Comparison of ENCODE assay signal across 11 cellular contexts in the genomic region with DNA sequence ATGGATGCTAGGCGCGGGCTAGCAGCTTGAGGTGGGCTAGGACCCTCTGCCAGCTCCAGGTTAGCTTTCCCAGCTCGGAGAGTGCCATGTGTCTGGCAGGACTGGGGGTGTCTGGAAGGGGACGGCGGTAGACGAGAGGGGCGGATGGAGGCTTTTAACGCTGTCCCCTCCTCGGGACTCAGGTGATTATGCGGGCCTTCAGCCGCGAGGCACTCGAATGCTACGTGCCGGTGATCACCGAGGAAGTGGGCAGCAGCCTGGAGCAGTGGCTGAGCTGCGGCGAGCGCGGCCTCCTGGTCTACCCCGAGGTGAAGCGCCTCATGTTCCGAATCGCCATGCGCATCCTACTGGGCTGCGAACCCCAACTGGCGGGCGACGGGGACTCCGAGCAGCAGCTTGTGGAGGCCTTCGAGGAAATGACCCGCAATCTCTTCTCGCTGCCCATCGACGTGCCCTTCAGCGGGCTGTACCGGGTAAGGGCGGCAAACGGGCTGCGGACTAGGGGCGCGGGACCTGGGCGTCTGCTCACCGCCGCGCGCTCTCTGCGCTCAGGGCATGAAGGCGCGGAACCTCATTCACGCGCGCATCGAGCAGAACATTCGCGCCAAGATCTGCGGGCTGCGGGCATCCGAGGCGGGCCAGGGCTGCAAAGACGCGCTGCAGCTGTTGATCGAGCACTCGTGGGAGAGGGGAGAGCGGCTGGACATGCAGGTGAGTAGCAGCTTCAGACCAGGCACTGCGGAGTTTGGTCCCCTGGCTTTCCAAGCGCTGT. TPM values are rescaled to one million over a fixed set of nuclear protein-coding genes. Genes with fewer than 3 reads are reported as not detected.
DNase-seq lines count a peak whose midpoint lies in the region; ATAC-seq lines count a peak whose summit lies in the region.
"Had no signal": no experiment of that assay in that cellular context is flagged by ENCODE, and none has a peak within 500 bp of the region (broad histone marks: within the 10 kb centered on the region; RNA-seq: fewer than 3 reads in every experiment).

No MANE protein-coding gene starts in this region.

- no peak overlapping the region for H3K27ac Mint-ChIP-seq in activated naive CD4-positive, alpha-beta T cell treated with anti-CD3 and anti-CD28 coated beads, Interleukin-2, amount 50 U/mL, for 24 hours
- peak overlapping the region; percentile 43 for H3K27ac Mint-ChIP-seq in activated CD8-positive, alpha-beta memory T cell treated with anti-CD3 and anti-CD28 coated beads, Interleukin-2, amount 10 ng/mL, durations not matched to agents 7 days and 5 days
- H3K27ac Mint-ChIP-seq in stimulated activated naive B cell treated with anti-CD40 and anti-IgM and Interleukin-4, amounts not matched to agents 10 μg/mL and 1 μg/mL and 100 μg/mL, for 72 hours, result peak overlapping the region; percentile 95
- H3K27ac Mint-ChIP-seq: dendritic cell treated with granulocyte-macrophage colony-stimulating factor and Interleukin-4, amounts not matched to agents 40 ng/mL and 50 ng/mL, for 4 days had no signal

- H3K4me3 Mint-ChIP-seq in activated naive CD4-positive, alpha-beta T cell treated with anti-CD3 and anti-CD28 coated beads, Interleukin-2, amount 50 U/mL, for 24 hours, result peak overlapping the region; percentile 55
- peak overlapping the region; percentile 59 for H3K4me3 Mint-ChIP-seq in activated CD8-positive, alpha-beta memory T cell treated with anti-CD3 and anti-CD28 coated beads, Interleukin-2, amount 10 ng/mL, durations not matched to agents 7 days and 5 days
- H3K4me3 Mint-ChIP-seq in stimulated activated naive B cell treated with anti-CD40 and anti-IgM and Interleukin-4, amounts not matched to agents 10 μg/mL and 1 μg/mL and 100 μg/mL, for 72 hours, result peak overlapping the region; percentile 84 to 88

- ATAC-seq in activated CD8-positive, alpha-beta memory T cell treated with anti-CD3 and anti-CD28 coated beads, Interleukin-2, amount 10 ng/mL, durations not matched to agents 7 days and 5 days, result peak; percentile 18
- ATAC-seq in stimulated activated naive B cell treated with anti-CD40 and anti-IgM and Interleukin-4, amounts not matched to agents 10 μg/mL and 1 μg/mL and 100 μg/mL, for 72 hours (replicated peaks), result peak in 1 of 2 donors; percentile 17
- ATAC-seq in HG03045 (IDR thresholded peaks at IDR 0.05; ENCODE audit: unreplicated experiment) (no peak), left lobe of liver (no peak)

- no peaks in the 10 kb centered on the region for H3K36me3 Mint-ChIP-seq in activated naive CD4-positive, alpha-beta T cell treated with anti-CD3 and anti-CD28 coated beads, Interleukin-2, amount 50 U/mL, for 24 hours
- no peaks in the 10 kb centered on the region for H3K36me3 Mint-ChIP-seq in activated CD8-positive, alpha-beta memory T cell treated with anti-CD3 and anti-CD28 coated beads, Interleukin-2, amount 10 ng/mL, durations not matched to agents 7 days and 5 days
- peaks cover 0 to 4% of the 10 kb centered on the region in 2 donors for H3K36me3 Mint-ChIP-seq in stimulated activated naive B cell treated with anti-CD40 and anti-IgM and Interleukin-4, amounts not matched to agents 10 μg/mL and 1 μg/mL and 100 μg/mL, for 72 hours

- CTCF ChIA-PET in activated CD8-positive, alpha-beta memory T cell treated with anti-CD3 and anti-CD28 coated beads, Interleukin-2, amount 10 ng/mL, durations not matched to agents 7 days and 5 days (lab: Charles Lee), result interaction anchor here (1.2 to 4.1 kb wide), 3 partner anchors 11 to 41 kb away, joined by 4 to 22 read pairs (median 5); no protein-coding TSS in a partner anchor

- DNase-seq in activated naive CD4-positive, alpha-beta T cell treated with anti-CD3 and anti-CD28 coated beads, Interleukin-2, amount 50 U/mL, for 16 hours, result no peak
- no peak for DNase-seq in activated CD8-positive, alpha-beta memory T cell treated with anti-CD3 and anti-CD28 coated beads, Interleukin-2, amount 10 ng/mL, durations not matched to agents 7 days and 5 days
- DNase-seq in kidney tubule cell (ENCODE audit: low spot score), result peak; percentile 14
- DNase-seq in stimulated activated naive B cell treated with anti-CD40 and anti-IgM and Interleukin-4, amounts not matched to agents 10 μg/mL and 1 μg/mL and 100 μg/mL, for 72 hours, result no peak
- no peak for DNase-seq in NCI-H1105 (lab: John Stamatoyannopoulos, UW)
- no peak for DNase-seq in left lobe of liver (ENCODE audit: low spot score)
- DNase-seq: NCI-H510A treated with DMSO at 0.1 percent for 48 hours had no signal

- H3K27me3 Mint-ChIP-seq in activated naive CD4-positive, alpha-beta T cell treated with anti-CD3 and anti-CD28 coated beads, Interleukin-2, amount 50 U/mL, for 24 hours, result peaks cover 40% of the 10 kb centered on the region
- peaks cover 87% of the 10 kb centered on the region for H3K27me3 Mint-ChIP-seq in activated CD8-positive, alpha-beta memory T cell treated with anti-CD3 and anti-CD28 coated beads, Interleukin-2, amount 10 ng/mL, durations not matched to agents 7 days and 5 days
- H3K27me3 Mint-ChIP-seq in stimulated activated naive B cell treated with anti-CD40 and anti-IgM and Interleukin-4, amounts not matched to agents 10 μg/mL and 1 μg/mL and 100 μg/mL, for 72 hours, result peaks cover 55 to 69% of the 10 kb centered on the region in 2 donors

- H3K9me3 Mint-ChIP-seq in activated naive CD4-positive, alpha-beta T cell treated with anti-CD3 and anti-CD28 coated beads, Interleukin-2, amount 50 U/mL, for 24 hours, result no peaks in the 10 kb centered on the region
- no peaks in the 10 kb centered on the region for H3K9me3 Mint-ChIP-seq in activated CD8-positive, alpha-beta memory T cell treated with anti-CD3 and anti-CD28 coated beads, Interleukin-2, amount 10 ng/mL, durations not matched to agents 7 days and 5 days (ENCODE audit: low read depth)
- H3K9me3 Mint-ChIP-seq in stimulated activated naive B cell treated with anti-CD40 and anti-IgM and Interleukin-4, amounts not matched to agents 10 μg/mL and 1 μg/mL and 100 μg/mL, for 72 hours, result no peaks in the 10 kb centered on the region
- H3K9me3 Mint-ChIP-seq: dendritic cell treated with granulocyte-macrophage colony-stimulating factor and Interleukin-4, amounts not matched to agents 40 ng/mL and 50 ng/mL, for 4 days had no signal

- peaks cover 28% of the 10 kb centered on the region for H3K4me1 Mint-ChIP-seq in activated naive CD4-positive, alpha-beta T cell treated with anti-CD3 and anti-CD28 coated beads, Interleukin-2, amount 50 U/mL, for 24 hours
- H3K4me1 Mint-ChIP-seq in activated CD8-positive, alpha-beta memory T cell treated with anti-CD3 and anti-CD28 coated beads, Interleukin-2, amount 10 ng/mL, durations not matched to agents 7 days and 5 days, result peaks cover 34% of the 10 kb centered on the region
- H3K4me1 Mint-ChIP-seq in stimulated activated naive B cell treated with anti-CD40 and anti-IgM and Interleukin-4, amounts not matched to agents 10 μg/mL and 1 μg/mL and 100 μg/mL, for 72 hours, result peaks cover 28 to 58% of the 10 kb centered on the region in 2 donors

RNA-seq across cellular contexts. Expression of a gene that starts 1.1 kb away (rescaled TPM):
- not detected for total RNA-seq in activated CD8-positive, alpha-beta memory T cell treated with anti-CD3 and anti-CD28 coated beads, Interleukin-2, amount 10 ng/mL, durations not matched to agents 7 days and 5 days
- total RNA-seq in left lobe of liver, result 16.2 TPM
- total RNA-seq: kidney epithelial cell had no signal

RNA-seq across cellular contexts. Expression of a gene that starts 14.2 kb away (rescaled TPM):
- under 1 TPM; 0.05 to 0.18 TPM for total RNA-seq in activated CD8-positive, alpha-beta memory T cell treated with anti-CD3 and anti-CD28 coated beads, Interleukin-2, amount 10 ng/mL, durations not matched to agents 7 days and 5 days
- total RNA-seq in left lobe of liver, result 0.08 TPM

Comparison
In these comparisons a context has a peak if more than half of its experiments do, and no peak if none do; other contexts are left out.
1. RNA of a gene that starts 1.1 kb away (total RNA-seq): 16.2 TPM in left lobe of liver (single experiment); not detected in activated CD8-positive, alpha-beta memory T cell treated with anti-CD3 and anti-CD28 coated beads, Interleukin-2, amount 10 ng/mL, durations not matched to agents 7 days and 5 days; every median in the first group is over 10 times any median in the second.
2. Peak in every context shown above with its lines, with median percentiles within 50 percentile points of each other: H3K4me3 Mint-ChIP-seq.